In genomic region chr10:29698766-29699490, GRCh38 we compare ENCODE assay signal across 20 cellular contexts.
"Had no signal": no experiment of that assay in that cellular context is flagged by ENCODE, and none has a peak within 500 bp of the region (broad histone marks: within the 10 kb centered on the region; RNA-seq: fewer than 3 reads in every experiment).

No MANE protein-coding gene starts in this region.

- H3K36me3 Mint-ChIP-seq: activated naive CD8-positive, alpha-beta T cell treated with anti-CD3 and anti-CD28 coated beads for 36 hours; memory B cell had no signal

- H3K4me3 Mint-ChIP-seq: activated naive CD8-positive, alpha-beta T cell treated with anti-CD3 and anti-CD28 coated beads for 36 hours; central memory CD8-positive, alpha-beta T cell; memory B cell; nephron progenitor cell; T-helper 1 cell treated with Interleukin-12 subunit alpha and Interleukin-12 subunit beta and Interleukin-4 antibody, amounts not matched to agents 30 μg/mL and 1 μg/mL, for 36 hours had no signal

- H3K27ac Mint-ChIP-seq: activated naive CD8-positive, alpha-beta T cell treated with anti-CD3 and anti-CD28 coated beads for 36 hours; memory B cell; T-helper 1 cell treated with Interleukin-12 subunit alpha and Interleukin-12 subunit beta and Interleukin-4 antibody, amounts not matched to agents 30 μg/mL and 1 μg/mL, for 36 hours had no signal

- H3K36me3 ChIP-seq: brain microvascular endothelial cell, ovary, upper lobe of right lung had no signal

- H3K9me3 ChIP-seq: ovary, upper lobe of right lung had no signal

- H3K9me3 Mint-ChIP-seq: activated naive CD8-positive, alpha-beta T cell treated with anti-CD3 and anti-CD28 coated beads for 36 hours; central memory CD8-positive, alpha-beta T cell; memory B cell; T-helper 1 cell treated with Interleukin-12 subunit alpha and Interleukin-12 subunit beta and Interleukin-4 antibody, amounts not matched to agents 30 μg/mL and 1 μg/mL, for 36 hours had no signal

- H3K27ac ChIP-seq: brain microvascular endothelial cell, coronary artery, ovary, upper lobe of right lung had no signal

- H3K27me3 Mint-ChIP-seq: activated naive CD8-positive, alpha-beta T cell treated with anti-CD3 and anti-CD28 coated beads for 36 hours; central memory CD8-positive, alpha-beta T cell; memory B cell had no signal

- DNase-seq: activated CD4-positive, alpha-beta T cell treated with anti-CD3 and anti-CD28 coated beads, Interleukin-2, amount 50 U/mL, for 1 hour; activated CD4-positive, CD25-positive, alpha-beta regulatory T cell; activated CD8-positive, alpha-beta memory T cell treated with anti-CD3 and anti-CD28 coated beads for 24 hours; activated naive CD8-positive, alpha-beta T cell treated with anti-CD3 and anti-CD28 coated beads for 36 hours; brain microvascular endothelial cell; foreskin fibroblast; hypothalamus; left ventricle myocardium superior; nephron progenitor cell; ovary; retina; small intestine; stimulated activated CD4-positive, alpha-beta T cell treated with anti-CD3 and anti-CD28 coated beads, Interleukin-4, amount 100 ng/mL, for 4 hours; stimulated activated CD8-positive, alpha-beta memory T cell treated with anti-CD3 and anti-CD28 coated beads, Interleukin-4, amount 100 ng/mL, for 48 hours; stimulated activated naive CD8-positive, alpha-beta T cell treated with anti-CD3 and anti-CD28 coated beads, Interleukin-15, Interleukin-2, amounts not matched to agents 100 U/mL and 50 U/mL, for 24 hours; upper lobe of right lung had no signal

- H3K4me1 Mint-ChIP-seq: memory B cell had no signal

- H3K27me3 ChIP-seq: brain microvascular endothelial cell, ovary, upper lobe of right lung had no signal

- H3K4me3 ChIP-seq: coronary artery, ovary, upper lobe of right lung had no signal

- ATAC-seq: left ventricle myocardium superior; stimulated activated naive CD8-positive, alpha-beta T cell treated with anti-CD3 and anti-CD28 coated beads, Interleukin-15, Interleukin-2, amounts not matched to agents 100 U/mL and 50 U/mL, for 24 hours; upper lobe of right lung had no signal
